In genomic region chr1:29392036-29392435, GRCh38 we compare ENCODE assay signal across 15 cellular contexts.
DNase-seq lines count a peak whose midpoint lies in the region; ATAC-seq, FAIRE-seq and TF ChIP-seq lines count a peak whose summit lies in the region.
"Had no signal": no experiment of that assay in that cellular context is flagged by ENCODE, and none has a peak within 500 bp of the region (broad histone marks: within the 10 kb centered on the region; RNA-seq: fewer than 3 reads in every experiment).

No MANE protein-coding gene starts in this region.

- H3K9me2 ChIP-seq in GM23338 (ENCODE audit: insufficient read depth), result no peaks in the 10 kb centered on the region

- 0 out of 3 replicates have a peak, but pooled peaks have one; percentile 19 for ATAC-seq in GM23338

- H3K27ac ChIP-seq in GM23338 (ENCODE audit: low read depth) (no peak overlapping the region), endodermal cell (ENCODE audit: low read depth, low read length) (no peak overlapping the region)

- H3K4me3 Mint-ChIP-seq in GM23338 (no peak overlapping the region), osteocyte (ENCODE audit: unreplicated experiment) (no peak overlapping the region), endodermal cell (no peak overlapping the region)
- H3K4me3 Mint-ChIP-seq: B cell; CD4-positive, alpha-beta T cell; H9 had no signal

- no peaks in the 10 kb centered on the region for H3K9me3 ChIP-seq in endodermal cell (ENCODE audit: control insufficient read depth, low read length)

- no peak for TF ChIP-seq CTCF in GM23338 (conservative IDR thresholded peaks at IDR 0.05; ENCODE audit: low read depth in 2 of 2)
- TF ChIP-seq CTCF in osteocyte (IDR thresholded peaks at IDR 0.05), result no peak
- no peak for TF ChIP-seq CTCF in endodermal cell (conservative IDR thresholded peaks at IDR 0.05)

- H3K36me3 ChIP-seq in GM23338 (ENCODE audit: insufficient read depth) (no peaks in the 10 kb centered on the region), endodermal cell (ENCODE audit: control insufficient read depth, insufficient read depth, low read length) (no peaks in the 10 kb centered on the region)

- peaks cover 5% of the 10 kb centered on the region; the same call in 1 of the 3 replicates for H3K4me1 Mint-ChIP-seq in GM23338
- H3K4me1 Mint-ChIP-seq in osteocyte (ENCODE audit: unreplicated experiment), result no peaks in the 10 kb centered on the region
- no peaks in the 10 kb centered on the region for H3K4me1 Mint-ChIP-seq in endodermal cell
- H3K4me1 Mint-ChIP-seq: B cell had no signal

- H3K4me2 ChIP-seq in GM23338, result no peak overlapping the region

- no peaks in the 10 kb centered on the region for H3F3A ChIP-seq in GM23338 (replicated peaks; ENCODE audit: low read depth)

- H3K9me3 Mint-ChIP-seq in GM23338 (no peaks in the 10 kb centered on the region), osteocyte (ENCODE audit: unreplicated experiment) (no peaks in the 10 kb centered on the region), endodermal cell (no peaks in the 10 kb centered on the region)
- H3K9me3 Mint-ChIP-seq: CD4-positive, alpha-beta T cell; H9 had no signal

- no peaks in the 10 kb centered on the region for H3K27me3 ChIP-seq in GM23338 (ENCODE audit: insufficient read depth)
- H3K27me3 ChIP-seq in endodermal cell (ENCODE audit: control insufficient read depth, insufficient read depth, low read length, poor library complexity, severe bottlenecking), result no peaks in the 10 kb centered on the region

- H3K4me3 ChIP-seq in GM23338 (no peak overlapping the region), endodermal cell (ENCODE audit: low read length) (no peak overlapping the region)

- DNase-seq in GM23338 (ENCODE audit: low spot score), result no peak
- peak; percentile 2 for DNase-seq in RPMI8226
- peak; percentile 74 for DNase-seq in left kidney (ENCODE audit: low read depth, low spot score)
- DNase-seq in osteocyte (ENCODE audit: extremely low spot score, unreplicated experiment), result peak; percentile 63
- no peak for DNase-seq in endodermal cell
- no peak for DNase-seq in RCC 7860 (ENCODE audit: low spot score)
- DNase-seq in stimulated activated CD4-positive, alpha-beta T cell treated with anti-CD3 and anti-CD28 coated beads, Interleukin-1b, Interleukin-23, amount 100 ng/mL, for 48 hours, result no peak
- DNase-seq: C1 segment of cervical spinal cord; Calu3; CD4-positive, alpha-beta T cell; DMS 273 treated with DMSO at 0.1 percent for 48 hours; GOT3; H9 had no signal

- peaks cover 7% of the 10 kb centered on the region for H3K27me3 Mint-ChIP-seq in GM23338 (ENCODE audit: insufficient read depth, low read depth, poor library complexity)
- H3K27me3 Mint-ChIP-seq in osteocyte (ENCODE audit: unreplicated experiment), result no peaks in the 10 kb centered on the region
- peaks cover 2% of the 10 kb centered on the region for H3K27me3 Mint-ChIP-seq in endodermal cell (ENCODE audit: insufficient read depth)

- no peak for FAIRE-seq in RCC 7860 (lab: Jason Lieb, UNC)
- FAIRE-seq: A204.1 had no signal

- no peaks in the 10 kb centered on the region for H3K4me1 ChIP-seq in GM23338 (ENCODE audit: insufficient read depth)
- no peaks in the 10 kb centered on the region for H3K4me1 ChIP-seq in endodermal cell (ENCODE audit: control insufficient read depth, insufficient read depth, low read length)

- no peaks in the 10 kb centered on the region for H3K36me3 Mint-ChIP-seq in GM23338 (ENCODE audit: low read depth)
- H3K36me3 Mint-ChIP-seq in osteocyte (ENCODE audit: unreplicated experiment), result no peaks in the 10 kb centered on the region
- no peaks in the 10 kb centered on the region for H3K36me3 Mint-ChIP-seq in endodermal cell (ENCODE audit: low read depth)

- no peak overlapping the region for H2AFZ ChIP-seq in GM23338

- no peaks in the 10 kb centered on the region for H4K20me1 ChIP-seq in GM23338 (replicated peaks; ENCODE audit: insufficient read depth)

- whole genome bisulfite sequencing in endodermal cell (ENCODE audit: insufficient coverage in 1 of 2, insufficient read length in 1 of 2), 2 experiments, result 70 to 84% methylated on average over 2 to 3 of the region's 3 CpGs

- H3K27ac Mint-ChIP-seq in GM23338 (no peak overlapping the region), osteocyte (ENCODE audit: unreplicated experiment) (no peak overlapping the region), endodermal cell (no peak overlapping the region)
- H3K27ac Mint-ChIP-seq: B cell; CD4-positive, alpha-beta T cell; H9 had no signal

- no peak overlapping the region for H3K9ac ChIP-seq in endodermal cell (ENCODE audit: extremely low read depth, low read length, poor library complexity, severe bottlenecking)

- H3K79me2 ChIP-seq in GM23338 (replicated peaks; ENCODE audit: insufficient read depth), result no peaks in the 10 kb centered on the region

TF ChIP-seq in GM23338, 12 proteins besides CTCF, POLR2A, EP300 and RAD21 (continues in another document):
- TF ChIP-seq, protein P1, sequence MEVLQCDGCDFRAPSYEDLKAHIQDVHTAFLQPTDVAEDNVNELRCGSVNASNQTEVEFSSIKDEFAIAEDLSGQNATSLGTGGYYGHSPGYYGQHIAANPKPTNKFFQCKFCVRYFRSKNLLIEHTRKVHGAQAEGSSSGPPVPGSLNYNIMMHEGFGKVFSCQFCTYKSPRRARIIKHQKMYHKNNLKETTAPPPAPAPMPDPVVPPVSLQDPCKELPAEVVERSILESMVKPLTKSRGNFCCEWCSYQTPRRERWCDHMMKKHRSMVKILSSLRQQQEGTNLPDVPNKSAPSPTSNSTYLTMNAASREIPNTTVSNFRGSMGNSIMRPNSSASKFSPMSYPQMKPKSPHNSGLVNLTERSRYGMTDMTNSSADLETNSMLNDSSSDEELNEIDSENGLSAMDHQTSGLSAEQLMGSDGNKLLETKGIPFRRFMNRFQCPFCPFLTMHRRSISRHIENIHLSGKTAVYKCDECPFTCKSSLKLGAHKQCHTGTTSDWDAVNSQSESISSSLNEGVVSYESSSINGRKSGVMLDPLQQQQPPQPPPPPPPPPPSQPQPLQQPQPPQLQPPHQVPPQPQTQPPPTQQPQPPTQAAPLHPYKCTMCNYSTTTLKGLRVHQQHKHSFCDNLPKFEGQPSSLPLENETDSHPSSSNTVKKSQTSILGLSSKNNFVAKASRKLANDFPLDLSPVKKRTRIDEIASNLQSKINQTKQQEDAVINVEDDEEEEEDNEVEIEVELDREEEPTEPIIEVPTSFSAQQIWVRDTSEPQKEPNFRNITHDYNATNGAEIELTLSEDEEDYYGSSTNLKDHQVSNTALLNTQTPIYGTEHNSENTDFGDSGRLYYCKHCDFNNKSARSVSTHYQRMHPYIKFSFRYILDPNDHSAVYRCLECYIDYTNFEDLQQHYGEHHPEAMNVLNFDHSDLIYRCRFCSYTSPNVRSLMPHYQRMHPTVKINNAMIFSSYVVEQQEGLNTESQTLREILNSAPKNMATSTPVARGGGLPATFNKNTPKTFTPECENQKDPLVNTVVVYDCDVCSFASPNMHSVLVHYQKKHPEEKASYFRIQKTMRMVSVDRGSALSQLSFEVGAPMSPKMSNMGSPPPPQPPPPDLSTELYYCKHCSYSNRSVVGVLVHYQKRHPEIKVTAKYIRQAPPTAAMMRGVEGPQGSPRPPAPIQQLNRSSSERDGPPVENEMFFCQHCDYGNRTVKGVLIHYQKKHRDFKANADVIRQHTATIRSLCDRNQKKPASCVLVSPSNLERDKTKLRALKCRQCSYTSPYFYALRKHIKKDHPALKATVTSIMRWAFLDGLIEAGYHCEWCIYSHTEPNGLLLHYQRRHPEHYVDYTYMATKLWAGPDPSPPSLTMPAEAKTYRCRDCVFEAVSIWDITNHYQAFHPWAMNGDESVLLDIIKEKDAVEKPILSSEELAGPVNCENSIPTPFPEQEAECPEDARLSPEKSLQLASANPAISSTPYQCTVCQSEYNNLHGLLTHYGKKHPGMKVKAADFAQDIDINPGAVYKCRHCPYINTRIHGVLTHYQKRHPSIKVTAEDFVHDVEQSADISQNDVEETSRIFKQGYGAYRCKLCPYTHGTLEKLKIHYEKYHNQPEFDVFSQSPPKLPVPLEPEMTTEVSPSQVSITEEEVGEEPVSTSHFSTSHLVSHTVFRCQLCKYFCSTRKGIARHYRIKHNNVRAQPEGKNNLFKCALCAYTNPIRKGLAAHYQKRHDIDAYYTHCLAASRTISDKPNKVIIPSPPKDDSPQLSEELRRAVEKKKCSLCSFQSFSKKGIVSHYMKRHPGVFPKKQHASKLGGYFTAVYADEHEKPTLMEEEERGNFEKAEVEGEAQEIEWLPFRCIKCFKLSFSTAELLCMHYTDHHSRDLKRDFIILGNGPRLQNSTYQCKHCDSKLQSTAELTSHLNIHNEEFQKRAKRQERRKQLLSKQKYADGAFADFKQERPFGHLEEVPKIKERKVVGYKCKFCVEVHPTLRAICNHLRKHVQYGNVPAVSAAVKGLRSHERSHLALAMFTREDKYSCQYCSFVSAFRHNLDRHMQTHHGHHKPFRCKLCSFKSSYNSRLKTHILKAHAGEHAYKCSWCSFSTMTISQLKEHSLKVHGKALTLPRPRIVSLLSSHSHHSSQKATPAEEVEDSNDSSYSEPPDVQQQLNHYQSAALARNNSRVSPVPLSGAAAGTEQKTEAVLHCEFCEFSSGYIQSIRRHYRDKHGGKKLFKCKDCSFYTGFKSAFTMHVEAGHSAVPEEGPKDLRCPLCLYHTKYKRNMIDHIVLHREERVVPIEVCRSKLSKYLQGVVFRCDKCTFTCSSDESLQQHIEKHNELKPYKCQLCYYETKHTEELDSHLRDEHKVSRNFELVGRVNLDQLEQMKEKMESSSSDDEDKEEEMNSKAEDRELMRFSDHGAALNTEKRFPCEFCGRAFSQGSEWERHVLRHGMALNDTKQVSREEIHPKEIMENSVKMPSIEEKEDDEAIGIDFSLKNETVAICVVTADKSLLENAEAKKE (CRISPR knock-in tag; IDR thresholded peaks at IDR 0.05), result no peak
- TF ChIP-seq ZNF114 (CRISPR knock-in tag; IDR thresholded peaks at IDR 0.05) (no peak), ZNF331 (CRISPR knock-in tag; IDR thresholded peaks at IDR 0.05; ENCODE audit: low read depth) (no peak), JUNB (IDR thresholded peaks at IDR 0.05; ENCODE audit: unreplicated experiment) (no peak), EZH2 (IDR thresholded peaks at IDR 0.05; ENCODE audit: low read depth, unreplicated experiment) (no peak)

Comparison
In these comparisons a context has a peak if more than half of its experiments do, and no peak if none do; other contexts are left out.
1. DNase-seq: peak in RPMI8226 (single experiment), left kidney (single experiment) and osteocyte (single experiment); none in GM23338 (single experiment), endodermal cell (single experiment), RCC 7860 (single experiment) and stimulated activated CD4-positive, alpha-beta T cell treated with anti-CD3 and anti-CD28 coated beads, Interleukin-1b, Interleukin-23, amount 100 ng/mL, for 48 hours (single experiment).